14 cellular contexts compared by ENCODE assay signal in genomic region chr14:61690982-61691381, GRCh38. TPM values are rescaled to one million over a fixed set of nuclear protein-coding genes. Genes with fewer than 3 reads are reported as not detected.
DNase-seq lines count a peak whose midpoint lies in the region; ATAC-seq, FAIRE-seq and TF ChIP-seq lines count a peak whose summit lies in the region.
"Had no signal": no experiment of that assay in that cellular context is flagged by ENCODE, and none has a peak within 500 bp of the region (broad histone marks: within the 10 kb centered on the region; RNA-seq: fewer than 3 reads in every experiment).

No MANE protein-coding gene starts in this region.

- peaks cover 6% of the 10 kb centered on the region for H3K9me3 Mint-ChIP-seq in CD4-positive, alpha-beta T cell
- peaks cover 0 to 3% of the 10 kb centered on the region in 2 donors for H3K9me3 Mint-ChIP-seq in activated naive CD4-positive, alpha-beta T cell treated with anti-CD3 and anti-CD28 coated beads, Interleukin-2, amount 50 U/mL, for 72 hours
- peaks cover 2 to 14% (median 5%) of the 10 kb centered on the region in 11 donors for H3K9me3 Mint-ChIP-seq in naive thymus-derived CD4-positive, alpha-beta T cell

- peaks cover 0 to 7% (median 0%) of the 10 kb centered on the region in 3 experiments for H3K36me3 ChIP-seq in naive thymus-derived CD4-positive, alpha-beta T cell (ENCODE audit: control insufficient read depth in 2 of 3, insufficient read depth in 3 of 3, low read length in 3 of 3)
- H3K36me3 ChIP-seq: heart right ventricle had no signal

- peak overlapping the region; percentile 44 for H3K4me3 Mint-ChIP-seq in CD4-positive, alpha-beta T cell
- H3K4me3 Mint-ChIP-seq in naive thymus-derived CD4-positive, alpha-beta T cell, result peak overlapping the region in 9 of 10 donors; percentile 4 to 68 (median 46)
- H3K4me3 Mint-ChIP-seq: nephron progenitor cell had no signal

- peaks cover 38% of the 10 kb centered on the region for H3K4me1 Mint-ChIP-seq in CD4-positive, alpha-beta T cell (ENCODE audit: low read depth)
- H3K4me1 Mint-ChIP-seq in naive thymus-derived CD4-positive, alpha-beta T cell, result peaks cover 11 to 48% (median 34%) of the 10 kb centered on the region in 7 donors

- no peak for TF ChIP-seq CTCF in CD4-positive, alpha-beta T cell (IDR thresholded peaks at IDR 0.05)

- peaks cover 3% of the 10 kb centered on the region for H3K27me3 Mint-ChIP-seq in CD4-positive, alpha-beta T cell
- H3K27me3 Mint-ChIP-seq in naive thymus-derived CD4-positive, alpha-beta T cell, result peaks cover 0 to 6% (median 0%) of the 10 kb centered on the region in 5 donors

- H3K27me3 ChIP-seq in CD4-positive, alpha-beta T cell (ENCODE audit: control insufficient read depth, insufficient read depth, low read length), result no peaks in the 10 kb centered on the region
- no peaks in the 10 kb centered on the region for H3K27me3 ChIP-seq in naive thymus-derived CD4-positive, alpha-beta T cell (ENCODE audit: control insufficient read depth in 2 of 2, insufficient read depth in 2 of 2, low read length in 2 of 2)
- H3K27me3 ChIP-seq: heart right ventricle had no signal

- H3K27ac ChIP-seq in CD4-positive, alpha-beta T cell (ENCODE audit: low read depth, low read length), result no peak overlapping the region
- peak overlapping the region; percentile 37 for H3K27ac ChIP-seq in naive thymus-derived CD4-positive, alpha-beta T cell (ENCODE audit: low read depth, low read length)

- H3K9me3 ChIP-seq in CD4-positive, alpha-beta T cell (ENCODE audit: control insufficient read depth, low read length), result no peaks in the 10 kb centered on the region
- H3K9me3 ChIP-seq in naive thymus-derived CD4-positive, alpha-beta T cell (ENCODE audit: control insufficient read depth in 2 of 3, low read length in 3 of 3), result no peaks in the 10 kb centered on the region

- H3K36me3 Mint-ChIP-seq in CD4-positive, alpha-beta T cell (ENCODE audit: low read depth), result peaks cover 2% of the 10 kb centered on the region
- peaks cover under 1 to 11% of the 10 kb centered on the region in 2 donors for H3K36me3 Mint-ChIP-seq in activated naive CD4-positive, alpha-beta T cell treated with anti-CD3 and anti-CD28 coated beads, Interleukin-2, amount 50 U/mL, for 72 hours
- H3K36me3 Mint-ChIP-seq in naive thymus-derived CD4-positive, alpha-beta T cell, result peaks cover 0 to 24% (median 7%) of the 10 kb centered on the region in 5 donors

- no peak for ATAC-seq in CD4-positive, alpha-beta T cell (ENCODE audit: poor library complexity)
- peak; percentile 0 to 46 for ATAC-seq in activated naive CD4-positive, alpha-beta T cell treated with anti-CD3 and anti-CD28 coated beads, Interleukin-2, amount 50 U/mL, for 72 hours
- ATAC-seq in naive thymus-derived CD4-positive, alpha-beta T cell, result no peak
- ATAC-seq: heart right ventricle had no signal

- H3K27ac Mint-ChIP-seq in CD4-positive, alpha-beta T cell, result peak overlapping the region; percentile 69
- peak overlapping the region in 1 of 2 donors; percentile 84 for H3K27ac Mint-ChIP-seq in activated naive CD4-positive, alpha-beta T cell treated with anti-CD3 and anti-CD28 coated beads, Interleukin-2, amount 50 U/mL, for 72 hours
- H3K27ac Mint-ChIP-seq in naive thymus-derived CD4-positive, alpha-beta T cell, result peak overlapping the region; percentile 51 to 98 (median 84)

- H3K4me3 ChIP-seq in naive thymus-derived CD4-positive, alpha-beta T cell (ENCODE audit: low read length), result no peak overlapping the region
- H3K4me3 ChIP-seq: heart right ventricle had no signal

- CTCF ChIA-PET in CD4-positive, alpha-beta T cell (lab: Charles Lee), result interaction anchor here (0.7 to 1.1 kb wide), 2 partner anchors 13 to 27 kb away, joined by 3 read pairs; no protein-coding TSS in a partner anchor
- CTCF ChIA-PET in naive thymus-derived CD4-positive, alpha-beta T cell (lab: Charles Lee), result interaction anchor here (0.7 to 1.0 kb wide), 6 partner anchors 10 to 405 kb away, joined by 3 to 4 read pairs (median 3); no protein-coding TSS in a partner anchor

- DNase-seq in CD4-positive, alpha-beta T cell, result no peak
- DNase-seq in GM18507 (ENCODE audit: extremely low spot score, insufficient read length, low read depth) (no peak), cortex of kidney (lab: John Stamatoyannopoulos, UW) (no peak), NCI-H146 treated with DMSO at 0.1 percent for 48 hours (lab: John Stamatoyannopoulos, UW; ENCODE audit: unreplicated experiment) (no peak), COLO829 (ENCODE audit: low spot score) (no peak), cerebellar nuclear complex (lab: John Stamatoyannopoulos, UW) (no peak)
- DNase-seq in activated naive CD4-positive, alpha-beta T cell treated with anti-CD3 and anti-CD28 coated beads, Interleukin-2, amount 50 U/mL, for 72 hours (ENCODE audit: low spot score in 2 of 2), result no peak
- DNase-seq in naive thymus-derived CD4-positive, alpha-beta T cell, result no peak
- DNase-seq: Caco-2, heart right ventricle, NCI-H526, nephron progenitor cell had no signal

- intact Hi-C loops in CD4-positive, alpha-beta T cell (cut with DNase I, micrococcal nuclease), result loop anchor here (2.0 to 10.0 kb wide), 3 partner anchors 16 to 1446 kb away; partner anchors contain the start of gene PPM1A (in 1 of the 2)
- intact Hi-C loops in naive thymus-derived CD4-positive, alpha-beta T cell (cut with micrococcal nuclease), result loop anchor here in 1 of 2 donors (10.0 kb wide), 1 partner anchor 1446 kb away; the partner anchor contains the start of gene PPM1A

- POLR2A ChIA-PET in CD4-positive, alpha-beta T cell (lab: Charles Lee), result interaction anchor here (0.6 to 1.6 kb wide), 10 partner anchors 10 to 71 kb away, joined by 3 to 9 read pairs (median 3); partner anchors contain the start of gene SNAPC1
- POLR2A ChIA-PET in naive thymus-derived CD4-positive, alpha-beta T cell (lab: Charles Lee), result interaction anchor here (0.7 to 2.8 kb wide), 12 partner anchors 10 to 134 kb away, joined by 3 to 15 read pairs (median 5); no protein-coding TSS in a partner anchor

- FAIRE-seq in GM18507 (lab: Jason Lieb, UNC), result peak; percentile 67
- FAIRE-seq: bronchial epithelial cell, endothelial cell of umbilical vein had no signal

- peaks cover 0 to 17% of the 10 kb centered on the region in 2 donors for H3K4me1 ChIP-seq in naive thymus-derived CD4-positive, alpha-beta T cell (ENCODE audit: control insufficient read depth in 2 of 2, insufficient read depth in 2 of 2, low read length in 2 of 2)
- H3K4me1 ChIP-seq: Caco-2 had no signal

RNA-seq across cellular contexts. Expression of gene HIF1A, which starts 4.3 kb away (rescaled TPM):
- 100 to 1,000 TPM; 350 to 369 TPM for total RNA-seq in CD4-positive, alpha-beta T cell
- total RNA-seq in activated naive CD4-positive, alpha-beta T cell treated with anti-CD3 and anti-CD28 coated beads, Interleukin-2, amount 50 U/mL, for 72 hours, result 100 to 1,000 TPM; 165 to 170 TPM
- total RNA-seq in naive thymus-derived CD4-positive, alpha-beta T cell, result 100 to 1,000 TPM in 4 of 5 experiments, 10 to 100 TPM in 1; 88.8 to 358 (median 143) TPM
- polyA plus RNA-seq in naive thymus-derived CD4-positive, alpha-beta T cell, result 10 to 100 TPM; 75.1 to 98.4 TPM

Comparison
In these comparisons a context has a peak if more than half of its experiments do, and no peak if none do; other contexts are left out.
1. ATAC-seq: peak in activated naive CD4-positive, alpha-beta T cell treated with anti-CD3 and anti-CD28 coated beads, Interleukin-2, amount 50 U/mL, for 72 hours (2 of 2); none in CD4-positive, alpha-beta T cell (single experiment) and naive thymus-derived CD4-positive, alpha-beta T cell (single experiment).